1 cellular context compared by ENCODE assay signal in genomic region chr16:22007509-22008214, GRCh38.
TF ChIP-seq lines count a peak whose summit lies in the region.

MOSMO (plus strand) TSS chr16:22008111; CDS start chr16:22008302, 191 bp downstream.

TF ChIP-seq in HEK293, 187 proteins besides CTCF, POLR2A, EP300 and RAD21 (continued from another document and continues in another):
- no peak for TF ChIP-seq ZNF518A (tag by site-specific recombination; conservative IDR thresholded peaks at IDR 0.05; ENCODE audit: low read depth)
- TF ChIP-seq ZNF664 (tag by site-specific recombination; IDR thresholded peaks at IDR 0.05) = no peak
- no peak for TF ChIP-seq KLF1 (tag by site-specific recombination; IDR thresholded peaks at IDR 0.05)
- TF ChIP-seq EGR2 (tag by site-specific recombination; IDR thresholded peaks at IDR 0.05; ENCODE audit: low read depth) = no peak
- TF ChIP-seq ZSCAN23 (tag by site-specific recombination; IDR thresholded peaks at IDR 0.05) = no peak
- TF ChIP-seq SP2 (tag by site-specific recombination; IDR thresholded peaks at IDR 0.05) = peak; percentile 49
- no peak for TF ChIP-seq ZNF621 (tag by site-specific recombination; IDR thresholded peaks at IDR 0.05)
- no peak for TF ChIP-seq ZNF138 (tag by site-specific recombination; IDR thresholded peaks at IDR 0.05; ENCODE audit: borderline replicate concordance)
- TF ChIP-seq ZNF404 (tag by site-specific recombination; IDR thresholded peaks at IDR 0.05) = no peak
- TF ChIP-seq ZNF785 (tag by site-specific recombination; IDR thresholded peaks at IDR 0.05) = no peak
- peak; percentile 88; the same call in 1 of the 2 replicates for TF ChIP-seq ZNF561 (tag by site-specific recombination; IDR thresholded peaks at IDR 0.05; ENCODE audit: borderline replicate concordance)
- TF ChIP-seq ZNF660 (tag by site-specific recombination; IDR thresholded peaks at IDR 0.05) = peak; percentile 81
- peak; percentile 58; the same call in 1 of the 2 replicates for TF ChIP-seq ZNF692 (tag by site-specific recombination; IDR thresholded peaks at IDR 0.05)
- TF ChIP-seq ZSCAN18 (tag by site-specific recombination; IDR thresholded peaks at IDR 0.05) = no peak
- TF ChIP-seq ZNF140 (tag by site-specific recombination; IDR thresholded peaks at IDR 0.05) = no peak
- no peak for TF ChIP-seq ZNF645 (tag by site-specific recombination; IDR thresholded peaks at IDR 0.05)
- TF ChIP-seq KLF10 (tag by site-specific recombination; IDR thresholded peaks at IDR 0.05) = no peak
- TF ChIP-seq ZNF157 (tag by site-specific recombination; IDR thresholded peaks at IDR 0.05) = no peak
- 0 out of 2 replicates have a peak, but pooled peaks have one; percentile 5 for TF ChIP-seq YY1 (tag by site-specific recombination; IDR thresholded peaks at IDR 0.05)
- TF ChIP-seq IKZF3 (tag by site-specific recombination; IDR thresholded peaks at IDR 0.05) = no peak
- TF ChIP-seq ZNF133 (tag by site-specific recombination; IDR thresholded peaks at IDR 0.05) = no peak
- TF ChIP-seq ZNF449 (tag by site-specific recombination; IDR thresholded peaks at IDR 0.05) = no peak
- no peak for TF ChIP-seq GLI2 (tag by site-specific recombination; IDR thresholded peaks at IDR 0.05; ENCODE audit: borderline replicate concordance, low read depth)
- TF ChIP-seq ZNF311 (tag by site-specific recombination; IDR thresholded peaks at IDR 0.05; ENCODE audit: borderline replicate concordance) = no peak
- no peak for TF ChIP-seq ZBTB26 (tag by site-specific recombination; optimal IDR thresholded peaks at IDR 0.05)
- TF ChIP-seq ZNF398 (tag by site-specific recombination; IDR thresholded peaks at IDR 0.05) = no peak
- TF ChIP-seq ZNF423 (tag by site-specific recombination; IDR thresholded peaks at IDR 0.05) = no peak
- no peak for TF ChIP-seq ZNF23 (tag by site-specific recombination; IDR thresholded peaks at IDR 0.05; ENCODE audit: borderline replicate concordance)
- no peak for TF ChIP-seq ZFP37 (tag by site-specific recombination; IDR thresholded peaks at IDR 0.05)
- peak; percentile 74; the same call in 1 of the 2 replicates for TF ChIP-seq ZNF37A (tag by site-specific recombination; IDR thresholded peaks at IDR 0.05)
- TF ChIP-seq HOXA7 (CRISPR knock-in tag; IDR thresholded peaks at IDR 0.05; ENCODE audit: borderline replicate concordance) = no peak
- peak; percentile 91 for TF ChIP-seq REST (tag by site-specific recombination; IDR thresholded peaks at IDR 0.05)
- no peak for TF ChIP-seq TSHZ1 (tag by site-specific recombination; IDR thresholded peaks at IDR 0.05; ENCODE audit: borderline replicate concordance)
- TF ChIP-seq ZFP41 (tag by site-specific recombination; IDR thresholded peaks at IDR 0.05; ENCODE audit: borderline replicate concordance) = no peak
- TF ChIP-seq BCL11B (tag by site-specific recombination; IDR thresholded peaks at IDR 0.05; ENCODE audit: low read depth) = no peak
- no peak for TF ChIP-seq ZNF830 (tag by site-specific recombination; IDR thresholded peaks at IDR 0.05; ENCODE audit: low read depth)
- TF ChIP-seq TRIM28 (IDR thresholded peaks at IDR 0.05; ENCODE audit: borderline replicate concordance, low read length) = no peak
- no peak; the same call in none of the 2 replicates for TF ChIP-seq ZNF341 (tag by site-specific recombination; IDR thresholded peaks at IDR 0.05; ENCODE audit: low read depth)
- TF ChIP-seq ZNF544 (tag by site-specific recombination; IDR thresholded peaks at IDR 0.05) = no peak
- TF ChIP-seq KLF9 (tag by site-specific recombination; IDR thresholded peaks at IDR 0.05; ENCODE audit: low read depth) = peak; percentile 45; the same call in 1 of the 2 replicates
